In the genomic region with DNA sequence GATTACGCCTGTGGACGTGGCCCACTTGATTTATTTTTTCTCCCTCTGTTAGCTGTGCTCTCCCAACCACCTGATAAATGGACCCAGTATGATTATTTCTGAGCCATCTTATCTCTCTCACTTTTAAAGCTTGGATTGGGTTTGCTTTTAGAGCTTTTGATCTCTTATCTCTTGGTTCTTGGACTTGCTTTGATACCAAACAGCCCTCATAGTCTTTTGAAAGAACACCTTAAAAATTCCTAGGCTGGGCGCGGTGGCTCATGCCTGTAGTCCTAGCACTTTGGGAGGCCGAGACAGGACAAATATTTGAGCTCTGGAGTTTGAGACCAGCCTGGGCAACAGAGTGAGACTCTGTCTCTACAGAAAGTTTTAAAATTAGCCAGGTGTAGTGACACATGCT, we compare ENCODE assay signal across 22 cellular contexts. TPM values are rescaled to one million over a fixed set of nuclear protein-coding genes. Genes with fewer than 3 reads are reported as not detected.
DNase-seq lines count a peak whose midpoint lies in the region; ATAC-seq and TF ChIP-seq lines count a peak whose summit lies in the region.
"Had no signal": no experiment of that assay in that cellular context is flagged by ENCODE, and none has a peak within 500 bp of the region (broad histone marks: within the 10 kb centered on the region; RNA-seq: fewer than 3 reads in every experiment).

No MANE protein-coding gene starts in this region.

- DNase-seq in Right ventricle myocardium inferior (ENCODE audit: missing footprints) (peak; percentile 30), heart right ventricle (no peak), lower lobe of right lung (no peak), trophoblast cell (peak; percentile 14 to 52), type B pancreatic cell (ENCODE audit: extremely low spot score, unreplicated experiment) (no peak), NCI-H2171 treated with DMSO at 0.1 percent for 48 hours (lab: John Stamatoyannopoulos, UW) (no peak), NCI-H446 treated with DMSO at 0.1 percent for 48 hours (lab: John Stamatoyannopoulos, UW) (no peak), CD1c-positive myeloid dendritic cell (ENCODE audit: extremely low spot score) (no peak)
- DNase-seq: AML-193, GDM1, Kasumi-1, MM.1S, NCI-H1092 treated with DMSO at 0.1 percent for 48 hours, NCI-H146, NCI-H2081 treated with DMSO at 0.1 percent for 48 hours, NCI-H526, PC-3, RPMI8226, SIG-M5 had no signal

- H3K9ac ChIP-seq in trophoblast cell (ENCODE audit: low read length) = no peak overlapping the region

- no peak overlapping the region for H3K4me2 ChIP-seq in trophoblast cell (ENCODE audit: low read length)

- no peak overlapping the region for H3K18ac ChIP-seq in trophoblast cell (ENCODE audit: low read length)

- 91 to 92% methylated on average over 5 of the region's 5 CpGs for WGBS in heart right ventricle, 2 donors
- no CpG with 5 or more reads among the region's 5 CpGs for WGBS in trophoblast cell (ENCODE audit: extremely low coverage, insufficient coverage, insufficient read length)

- no peak for ATAC-seq in Right ventricle myocardium inferior
- ATAC-seq in heart right ventricle = no peak
- peak; percentile 78 to 87 for ATAC-seq in lower lobe of right lung
- ATAC-seq: PC-3 had no signal

- H3K79me2 ChIP-seq in trophoblast cell (ENCODE audit: control insufficient read depth, insufficient read depth, low read length, poor library complexity) = no peaks in the 10 kb centered on the region

- H3K14ac ChIP-seq in trophoblast cell (ENCODE audit: low read length) = peak overlapping the region; percentile 20

- intact Hi-C loops in Right ventricle myocardium inferior (cut with DNase I) = no loop called here
- intact Hi-C loops in heart right ventricle (cut with DNase I) = no loop called here
- intact Hi-C loops in lower lobe of right lung (cut with DNase I) = no loop called here

- peak overlapping the region; percentile 16 for H2BK5ac ChIP-seq in trophoblast cell (ENCODE audit: low read depth, low read length, poor library complexity)

- H3K27ac ChIP-seq in heart right ventricle (no peak overlapping the region), lower lobe of right lung (peak overlapping the region; percentile 74), trophoblast cell (ENCODE audit: low read depth, low read length) (peak overlapping the region; percentile 32)
- H3K27ac ChIP-seq: 22Rv1, C4-2B had no signal

- H3K4me1 Mint-ChIP-seq in type B pancreatic cell (ENCODE audit: unreplicated experiment) = peaks cover 49% of the 10 kb centered on the region

- H3K4me3 Mint-ChIP-seq in type B pancreatic cell = peak overlapping the region; percentile 65

- H2BK12ac ChIP-seq in trophoblast cell (ENCODE audit: low read length) = no peak overlapping the region

- H2AFZ ChIP-seq in trophoblast cell (ENCODE audit: insufficient read depth, low read length, poor library complexity) = no peak overlapping the region

- H4K91ac ChIP-seq in trophoblast cell (ENCODE audit: low read depth, low read length) = no peak overlapping the region

- no peak overlapping the region for H2AK5ac ChIP-seq in trophoblast cell (ENCODE audit: low read length)

- H3K27me3 ChIP-seq in heart right ventricle (no peaks in the 10 kb centered on the region), lower lobe of right lung (ENCODE audit: low read depth) (no peaks in the 10 kb centered on the region), trophoblast cell (ENCODE audit: insufficient read depth, low read length) (no peaks in the 10 kb centered on the region)

- TF ChIP-seq CTCF in heart right ventricle (IDR thresholded peaks at IDR 0.05) (no peak), lower lobe of right lung (IDR thresholded peaks at IDR 0.05) (no peak), type B pancreatic cell (conservative IDR thresholded peaks at IDR 0.05) (no peak)

- no peaks in the 10 kb centered on the region for H3K27me3 Mint-ChIP-seq in type B pancreatic cell

- H3K4me1 ChIP-seq in heart right ventricle (peaks cover 0 to 37% (median 21%) of the 10 kb centered on the region in 9 donors), lower lobe of right lung (peaks cover 25% of the 10 kb centered on the region), trophoblast cell (ENCODE audit: control insufficient read depth in 1 of 2, insufficient read depth in 2 of 2, low read length in 2 of 2) (peaks cover 10 to 18% of the 10 kb centered on the region in 2 experiments)
- H3K4me1 ChIP-seq: HAP-1 had no signal

- H3K27ac Mint-ChIP-seq in type B pancreatic cell = peak overlapping the region; percentile 80

- no peak overlapping the region for H4K12ac ChIP-seq in trophoblast cell (ENCODE audit: low read depth, low read length)

- no peaks in the 10 kb centered on the region for H3K9me3 Mint-ChIP-seq in type B pancreatic cell

- no peak overlapping the region for H3K4ac ChIP-seq in trophoblast cell (ENCODE audit: low read depth, low read length)

- peak overlapping the region; percentile 7 for H2BK120ac ChIP-seq in trophoblast cell (ENCODE audit: insufficient read depth, low read length, poor library complexity)

- H3K4me3 ChIP-seq in heart right ventricle (no peak overlapping the region), lower lobe of right lung (peak overlapping the region; percentile 34), trophoblast cell (ENCODE audit: low read depth, low read length) (no peak overlapping the region)
- H3K4me3 ChIP-seq: HAP-1 had no signal

- peaks cover 8% of the 10 kb centered on the region for H3K36me3 Mint-ChIP-seq in type B pancreatic cell

- H3K9me3 ChIP-seq in heart right ventricle = no peaks in the 10 kb centered on the region
- no peaks in the 10 kb centered on the region for H3K9me3 ChIP-seq in lower lobe of right lung
- H3K9me3 ChIP-seq in trophoblast cell (ENCODE audit: insufficient read depth, low read depth, low read length) = peaks cover 2% of the 10 kb centered on the region
- H3K9me3 ChIP-seq: HAP-1 had no signal

- peaks cover 3% of the 10 kb centered on the region for H3K79me1 ChIP-seq in trophoblast cell (ENCODE audit: low read length)

- H3K23ac ChIP-seq in trophoblast cell (ENCODE audit: low read length) = no peak overlapping the region

- H3K36me3 ChIP-seq in heart right ventricle (no peaks in the 10 kb centered on the region), lower lobe of right lung (no peaks in the 10 kb centered on the region), trophoblast cell (ENCODE audit: control insufficient read depth in 1 of 2, insufficient read depth in 2 of 2, low read length in 2 of 2) (peaks cover 25 to 27% of the 10 kb centered on the region in 2 experiments)
- H3K36me3 ChIP-seq: HAP-1 had no signal

- H4K8ac ChIP-seq in trophoblast cell (ENCODE audit: low read depth, low read length) = no peak overlapping the region

RNA-seq across cellular contexts. Expression of a gene that starts 25.8 kb away (rescaled TPM):
- total RNA-seq in Right ventricle myocardium inferior (48.6 TPM), heart right ventricle (10 to 100 TPM in 9 of 10 donors, 1 to 10 TPM in 1; 7.8 to 84.1 (median 23.4) TPM), lower lobe of right lung (6.4 TPM), type B pancreatic cell (ENCODE audit: low replicate concordance) (19.4 and 25.5 TPM in 2 replicates)
- polyA plus RNA-seq in heart right ventricle = 10 to 100 TPM in 1 of 2 donors, 1 to 10 TPM in 1; 2.7 to 11.8 TPM
- 71.8 and 77.6 TPM in 2 replicates for polyA plus RNA-seq in trophoblast cell (2013)
- total RNA-seq: PC-3 had no signal

RNA-seq across cellular contexts. Expression of a gene that starts 31.3 kb away (rescaled TPM):
- 0.19 TPM for total RNA-seq in Right ventricle myocardium inferior
- 1 to 10 TPM in 1 of 10 donors, under 1 TPM in 6, not detected in 3; 0.11 to 1.3 (median 0.16) TPM for total RNA-seq in heart right ventricle
- polyA plus RNA-seq in heart right ventricle = not detected
- total RNA-seq in lower lobe of right lung = 6.1 TPM
- polyA plus RNA-seq in trophoblast cell (2013) = 1.6 and 1.9 TPM in 2 replicates
- total RNA-seq in type B pancreatic cell (ENCODE audit: low replicate concordance) = 2.1 and 4.9 TPM in 2 replicates
- total RNA-seq: PC-3 had no signal

RNA-seq across cellular contexts. Expression of a gene that starts 49.8 kb away (rescaled TPM):
- total RNA-seq in Right ventricle myocardium inferior (0.14 TPM), heart right ventricle (under 1 TPM in 4 of 10 donors, not detected in 6; 0.08 to 0.19 (median 0.12) TPM), lower lobe of right lung (3.7 TPM), type B pancreatic cell (ENCODE audit: low replicate concordance) (1.0 and 1.4 TPM in 2 replicates)
- polyA plus RNA-seq in heart right ventricle = under 1 TPM; 0.03 to 0.15 TPM
- polyA plus RNA-seq in trophoblast cell (2013) = not detected in 2 replicates
- total RNA-seq: PC-3 had no signal

RNA-seq across cellular contexts. Expression of a gene that starts 55.0 kb away (rescaled TPM):
- total RNA-seq in Right ventricle myocardium inferior = 19.2 TPM
- 10 to 100 TPM; 18.7 to 30.3 (median 21.7) TPM for total RNA-seq in heart right ventricle
- polyA plus RNA-seq in heart right ventricle = 10 to 100 TPM; 25.4 to 25.7 TPM
- total RNA-seq in lower lobe of right lung = 38.8 TPM
- polyA plus RNA-seq in trophoblast cell (2013) = 12.1 and 12.4 TPM in 2 replicates
- total RNA-seq in type B pancreatic cell (ENCODE audit: low replicate concordance) = 63.7 and 66.0 TPM in 2 replicates

Comparison
In these comparisons a context has a peak if more than half of its experiments do, and no peak if none do; other contexts are left out.
1. DNase-seq: peak in Right ventricle myocardium inferior (single experiment) and trophoblast cell (2 of 2); none in heart right ventricle (0 of 2), lower lobe of right lung (single experiment), type B pancreatic cell (single experiment), NCI-H2171 treated with DMSO at 0.1 percent for 48 hours (single experiment), NCI-H446 treated with DMSO at 0.1 percent for 48 hours (single experiment) and CD1c-positive myeloid dendritic cell (single experiment).
2. ATAC-seq: peak in lower lobe of right lung (2 of 2); none in Right ventricle myocardium inferior (single experiment) and heart right ventricle (0 of 8).
3. H3K27ac ChIP-seq: peak in lower lobe of right lung (single experiment) and trophoblast cell (single experiment); none in heart right ventricle (0 of 10).